ENCODE assay signal across 21 cellular contexts in the genomic region with DNA sequence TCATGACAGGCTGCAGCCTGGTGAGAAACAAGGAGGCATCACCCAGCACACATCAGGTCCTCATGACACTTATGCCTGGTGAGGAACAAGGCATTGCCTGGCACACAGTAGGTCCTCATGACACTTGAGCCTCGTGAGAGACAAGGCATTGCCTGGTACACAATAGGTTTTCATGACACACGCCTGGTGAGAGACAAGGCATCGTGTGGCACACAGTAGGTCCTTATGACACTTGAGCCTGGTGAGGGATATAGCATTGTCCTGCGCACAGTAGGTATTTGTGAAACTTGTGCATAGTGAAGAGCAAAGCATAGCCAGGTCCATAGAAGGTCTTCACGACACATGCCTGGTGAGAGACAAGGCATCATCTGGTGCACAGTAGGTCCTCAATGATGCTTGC. TPM values are rescaled to one million over a fixed set of nuclear protein-coding genes. Genes with fewer than 3 reads are reported as not detected.
DNase-seq lines count a peak whose midpoint lies in the region; ATAC-seq and TF ChIP-seq lines count a peak whose summit lies in the region.
"Had no signal": no experiment of that assay in that cellular context is flagged by ENCODE, and none has a peak within 500 bp of the region (broad histone marks: within the 10 kb centered on the region; RNA-seq: fewer than 3 reads in every experiment).

No MANE protein-coding gene starts in this region.

- H3K4me1 Mint-ChIP-seq in stimulated activated naive CD8-positive, alpha-beta T cell treated with anti-CD3 and anti-CD28 coated beads, Interleukin-15, Interleukin-2, amounts not matched to agents 100 ng/mL and 50 ng/mL, for 24 hours (ENCODE audit: low read depth), result peaks cover 55% of the 10 kb centered on the region
- peaks cover 56% of the 10 kb centered on the region for H3K4me1 Mint-ChIP-seq in activated naive CD8-positive, alpha-beta T cell treated with anti-CD3 and anti-CD28 coated beads, Interleukin-2, amount 50 U/mL, for 24 hours
- H3K4me1 Mint-ChIP-seq in nephron, result peaks cover 34% of the 10 kb centered on the region
- peaks cover 30 to 56% of the 10 kb centered on the region in 2 donors for H3K4me1 Mint-ChIP-seq in stimulated activated naive B cell treated with anti-CD40 and anti-IgM and Interleukin-4, amounts not matched to agents 10 μg/mL and 1 μg/mL and 100 μg/mL, for 72 hours

- in situ Hi-C loops in G401 (cut with HindIII; ENCODE audit: low sequenced_read_pairs), result no loop called here

- H3K27me3 Mint-ChIP-seq in stimulated activated naive CD8-positive, alpha-beta T cell treated with anti-CD3 and anti-CD28 coated beads, Interleukin-15, Interleukin-2, amounts not matched to agents 100 ng/mL and 50 ng/mL, for 24 hours, result no peaks in the 10 kb centered on the region
- no peaks in the 10 kb centered on the region for H3K27me3 Mint-ChIP-seq in activated naive CD8-positive, alpha-beta T cell treated with anti-CD3 and anti-CD28 coated beads, Interleukin-2, amount 50 U/mL, for 24 hours
- H3K27me3 Mint-ChIP-seq in nephron (ENCODE audit: low read depth), result no peaks in the 10 kb centered on the region
- H3K27me3 Mint-ChIP-seq in stimulated activated naive B cell treated with anti-CD40 and anti-IgM and Interleukin-4, amounts not matched to agents 10 μg/mL and 1 μg/mL and 100 μg/mL, for 72 hours, result peaks cover 5 to 6% of the 10 kb centered on the region in 2 donors
- H3K27me3 Mint-ChIP-seq: CD4-positive, alpha-beta memory T cell had no signal

- no peak for TF ChIP-seq CTCF in nephron (IDR thresholded peaks at IDR 0.05; ENCODE audit: unreplicated experiment in 3 of 3)

- peak overlapping the region; percentile 38 for H3K27ac Mint-ChIP-seq in stimulated activated naive CD8-positive, alpha-beta T cell treated with anti-CD3 and anti-CD28 coated beads, Interleukin-15, Interleukin-2, amounts not matched to agents 100 ng/mL and 50 ng/mL, for 24 hours
- peak overlapping the region; percentile 52 for H3K27ac Mint-ChIP-seq in activated naive CD8-positive, alpha-beta T cell treated with anti-CD3 and anti-CD28 coated beads, Interleukin-2, amount 50 U/mL, for 24 hours
- peak overlapping the region in 2 of 3 experiments; percentile 73 to 90 for H3K27ac Mint-ChIP-seq in nephron
- peak overlapping the region; percentile 68 for H3K27ac Mint-ChIP-seq in stimulated activated naive B cell treated with anti-CD40 and anti-IgM and Interleukin-4, amounts not matched to agents 10 μg/mL and 1 μg/mL and 100 μg/mL, for 72 hours

- H3K36me3 Mint-ChIP-seq in stimulated activated naive CD8-positive, alpha-beta T cell treated with anti-CD3 and anti-CD28 coated beads, Interleukin-15, Interleukin-2, amounts not matched to agents 100 ng/mL and 50 ng/mL, for 24 hours (ENCODE audit: low read depth), result no peaks in the 10 kb centered on the region
- H3K36me3 Mint-ChIP-seq in activated naive CD8-positive, alpha-beta T cell treated with anti-CD3 and anti-CD28 coated beads, Interleukin-2, amount 50 U/mL, for 24 hours (ENCODE audit: low read depth), result peaks cover 1% of the 10 kb centered on the region
- peaks cover 9% of the 10 kb centered on the region for H3K36me3 Mint-ChIP-seq in nephron (ENCODE audit: low read depth)
- peaks cover 13 to 19% of the 10 kb centered on the region in 2 donors for H3K36me3 Mint-ChIP-seq in stimulated activated naive B cell treated with anti-CD40 and anti-IgM and Interleukin-4, amounts not matched to agents 10 μg/mL and 1 μg/mL and 100 μg/mL, for 72 hours
- H3K36me3 Mint-ChIP-seq: CD4-positive, alpha-beta memory T cell had no signal

- no peak overlapping the region for H3K4me3 Mint-ChIP-seq in stimulated activated naive CD8-positive, alpha-beta T cell treated with anti-CD3 and anti-CD28 coated beads, Interleukin-15, Interleukin-2, amounts not matched to agents 100 ng/mL and 50 ng/mL, for 24 hours
- H3K4me3 Mint-ChIP-seq in activated naive CD8-positive, alpha-beta T cell treated with anti-CD3 and anti-CD28 coated beads, Interleukin-2, amount 50 U/mL, for 24 hours, result no peak overlapping the region
- no peak overlapping the region for H3K4me3 Mint-ChIP-seq in nephron
- H3K4me3 Mint-ChIP-seq in stimulated activated naive B cell treated with anti-CD40 and anti-IgM and Interleukin-4, amounts not matched to agents 10 μg/mL and 1 μg/mL and 100 μg/mL, for 72 hours, result no peak overlapping the region
- H3K4me3 Mint-ChIP-seq: CD4-positive, alpha-beta memory T cell had no signal

- DNase-seq in stimulated activated naive CD8-positive, alpha-beta T cell treated with anti-CD3 and anti-CD28 coated beads, Interleukin-15, Interleukin-2, amounts not matched to agents 100 U/mL and 50 U/mL, for 24 hours, result no peak
- no peak for DNase-seq in activated naive CD8-positive, alpha-beta T cell treated with anti-CD3 and anti-CD28 coated beads, Interleukin-2, amount 50 U/mL, for 24 hours
- DNase-seq in stimulated activated naive B cell treated with anti-CD40 and anti-IgM and Interleukin-4, amounts not matched to agents 10 μg/mL and 1 μg/mL and 100 μg/mL, for 72 hours, result no peak
- DNase-seq in G401 (ENCODE audit: low spot score) (no peak), GOT3 (lab: John Stamatoyannopoulos, UW) (no peak)
- DNase-seq in activated effector memory CD4-positive, alpha-beta T cell treated with anti-CD3 and anti-CD28 coated beads, Interleukin-2, amount 50 U/mL, for 16 hours, result no peak
- DNase-seq: AML-193; Caco-2; CD4-positive, alpha-beta memory T cell; EL; GF-D8; KG1; MG63; NCI-H2029; NCI-H446; NCI-H524 treated with DMSO at 0.1 percent for 48 hours; NCI-H774; SK-N-SH had no signal

- H3K9me3 Mint-ChIP-seq in stimulated activated naive CD8-positive, alpha-beta T cell treated with anti-CD3 and anti-CD28 coated beads, Interleukin-15, Interleukin-2, amounts not matched to agents 100 ng/mL and 50 ng/mL, for 24 hours, result no peaks in the 10 kb centered on the region
- no peaks in the 10 kb centered on the region for H3K9me3 Mint-ChIP-seq in activated naive CD8-positive, alpha-beta T cell treated with anti-CD3 and anti-CD28 coated beads, Interleukin-2, amount 50 U/mL, for 24 hours
- H3K9me3 Mint-ChIP-seq in nephron, result no peaks in the 10 kb centered on the region
- no peaks in the 10 kb centered on the region for H3K9me3 Mint-ChIP-seq in stimulated activated naive B cell treated with anti-CD40 and anti-IgM and Interleukin-4, amounts not matched to agents 10 μg/mL and 1 μg/mL and 100 μg/mL, for 72 hours
- H3K9me3 Mint-ChIP-seq: CD4-positive, alpha-beta memory T cell had no signal

- ATAC-seq in stimulated activated naive CD8-positive, alpha-beta T cell treated with anti-CD3 and anti-CD28 coated beads, Interleukin-15, Interleukin-2, amounts not matched to agents 100 U/mL and 50 U/mL, for 24 hours, result no peak
- no peak for ATAC-seq in activated naive CD8-positive, alpha-beta T cell treated with anti-CD3 and anti-CD28 coated beads, Interleukin-2, amount 50 U/mL, for 24 hours
- ATAC-seq in stimulated activated naive B cell treated with anti-CD40 and anti-IgM and Interleukin-4, amounts not matched to agents 10 μg/mL and 1 μg/mL and 100 μg/mL, for 72 hours (replicated peaks), result no peak
- ATAC-seq: A549 had no signal

RNA-seq across cellular contexts. Expression of a gene that starts 23.5 kb away (rescaled TPM):
- 4.7 and 7.2 TPM in 2 replicates for total RNA-seq in G401 (2014; rRNA removed; shearing (Covaris generic))
